Comparison of ENCODE assay signal across 17 cellular contexts in the genomic region with DNA sequence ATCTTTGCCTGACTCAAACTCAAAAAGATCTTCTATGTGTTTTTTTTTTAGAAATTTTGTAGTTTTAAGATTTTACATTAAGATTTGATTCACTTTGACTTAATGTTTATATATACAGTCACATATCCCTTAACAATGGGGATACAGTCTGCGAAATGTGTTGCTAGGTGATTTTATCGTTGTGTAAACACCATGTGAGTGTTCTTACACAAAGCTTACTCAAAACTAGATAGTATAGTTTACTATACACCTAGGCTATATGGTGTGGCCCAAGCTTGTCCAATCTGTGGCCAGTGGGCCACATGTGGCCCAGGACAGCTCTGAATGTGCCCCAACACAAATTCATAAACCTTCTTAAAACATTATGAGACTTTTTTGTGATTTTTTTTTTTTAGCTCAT.
DNase-seq lines count a peak whose midpoint lies in the region; ATAC-seq, FAIRE-seq and TF ChIP-seq lines count a peak whose summit lies in the region.
"Had no signal": no experiment of that assay in that cellular context is flagged by ENCODE, and none has a peak within 500 bp of the region (broad histone marks: within the 10 kb centered on the region; RNA-seq: fewer than 3 reads in every experiment).

No MANE protein-coding gene starts in this region.

- H3K9me3 ChIP-seq in breast epithelium (no peaks in the 10 kb centered on the region), PC-3 (ENCODE audit: low read length) (no peaks in the 10 kb centered on the region), endothelial cell of umbilical vein (replicated peaks; ENCODE audit: control insufficient read depth, insufficient read depth, low read length) (no peaks in the 10 kb centered on the region)
- H3K9me3 ChIP-seq: SJCRH30 had no signal

- H3K36me3 ChIP-seq in breast epithelium = no peaks in the 10 kb centered on the region
- no peaks in the 10 kb centered on the region for H3K36me3 ChIP-seq in PC-3 (ENCODE audit: low read depth, low read length)
- H3K36me3 ChIP-seq in endothelial cell of umbilical vein (ENCODE audit: control insufficient read depth in 2 of 2, extremely low read depth in 1 of 2, insufficient read depth in 2 of 2, low read length in 2 of 2) = no peaks in the 10 kb centered on the region
- H3K36me3 ChIP-seq: SJCRH30 had no signal

- H3K4me1 ChIP-seq in breast epithelium = no peaks in the 10 kb centered on the region
- H3K4me1 ChIP-seq in PC-3 (ENCODE audit: insufficient read depth, low read length) = peaks cover 5% of the 10 kb centered on the region; the same call in 1 of the 2 replicates
- H3K4me1 ChIP-seq in endothelial cell of umbilical vein (ENCODE audit: control insufficient read depth, extremely low read depth, insufficient read depth, low read length) = no peaks in the 10 kb centered on the region
- H3K4me1 ChIP-seq: BLaER1 treated with 17β-estradiol and CSF1 and Interleukin-3, amounts not matched to agents 10 nM and 100 nM; SJCRH30 had no signal

- H4K20me1 ChIP-seq in PC-3 (ENCODE audit: low read length) (no peaks in the 10 kb centered on the region), endothelial cell of umbilical vein (replicated peaks; ENCODE audit: control insufficient read depth, extremely low read depth, insufficient read depth, low read length) (no peaks in the 10 kb centered on the region)
- H4K20me1 ChIP-seq: BLaER1 treated with 17β-estradiol and CSF1 and Interleukin-3, amounts not matched to agents 10 nM and 100 nM had no signal

- H3K4me3 ChIP-seq in breast epithelium = no peak overlapping the region
- no peak overlapping the region for H3K4me3 ChIP-seq in PC-3 (ENCODE audit: low read length)
- H3K4me3 ChIP-seq in endothelial cell of umbilical vein (replicated peaks in 1 of 3; ENCODE audit: insufficient read depth in 1 of 3, low read depth in 1 of 3, low read length in 3 of 3) = no peak overlapping the region
- H3K4me3 ChIP-seq: BLaER1 treated with 17β-estradiol and CSF1 and Interleukin-3, amounts not matched to agents 10 nM and 100 nM; SJCRH30 had no signal

- no peaks in the 10 kb centered on the region for H3K9me1 ChIP-seq in endothelial cell of umbilical vein (replicated peaks; ENCODE audit: control insufficient read depth, extremely low read depth, insufficient read depth, low read length)

- no peaks in the 10 kb centered on the region for H3K27me3 ChIP-seq in breast epithelium
- H3K27me3 ChIP-seq in PC-3 (ENCODE audit: low read length) = no peaks in the 10 kb centered on the region
- H3K27me3 ChIP-seq in endothelial cell of umbilical vein (ENCODE audit: control insufficient read depth in 2 of 2, insufficient read depth in 2 of 2, low read length in 2 of 2) = no peaks in the 10 kb centered on the region
- H3K27me3 ChIP-seq: BLaER1 treated with 17β-estradiol and CSF1 and Interleukin-3, amounts not matched to agents 10 nM and 100 nM; SJCRH30 had no signal

- H3F3A ChIP-seq in PC-3 (ENCODE audit: low read length, unreplicated experiment) = no peaks in the 10 kb centered on the region

- intact Hi-C loops in breast epithelium (cut with DNase I; ENCODE audit: low total_unique reads) (no loop called here), PC-3 (cut with micrococcal nuclease) (no loop called here), endothelial cell of umbilical vein (cut with micrococcal nuclease) (no loop called here), left cardiac atrium (cut with DNase I) (no loop called here)

- FAIRE-seq in endothelial cell of umbilical vein (lab: Jason Lieb, UNC) = peak; percentile 38
- FAIRE-seq: RCC 7860 had no signal

- dilution Hi-C loops in endothelial cell of umbilical vein (cut with MboI; ENCODE audit: extremely low pct_ligation_motif_present, low sequenced_read_pairs) = no loop called here

- CTCF ChIA-PET in PC-3 (lab: Charles Lee) (no interaction called here), endothelial cell of umbilical vein (lab: Charles Lee) (interaction anchor here (0.6 kb wide), 1 partner anchor 42 kb away, joined by 3 read pairs; no protein-coding TSS in a partner anchor)

- ATAC-seq in PC-3 = peak; percentile 96
- ATAC-seq in left cardiac atrium = no peak
- no peak for ATAC-seq in GM18520 (IDR thresholded peaks at IDR 0.05; ENCODE audit: unreplicated experiment)
- ATAC-seq: HCT116 had no signal

- no peak overlapping the region for H2AFZ ChIP-seq in PC-3 (ENCODE audit: low read length)
- no peak overlapping the region for H2AFZ ChIP-seq in endothelial cell of umbilical vein (ENCODE audit: low read depth, low read length)

- TF ChIP-seq CTCF in breast epithelium (IDR thresholded peaks at IDR 0.05) (no peak), PC-3 (conservative IDR thresholded peaks at IDR 0.05; ENCODE audit: low read depth, low read length) (no peak), endothelial cell of umbilical vein (IDR thresholded peaks at IDR 0.05; ENCODE audit: extremely low read depth in 1 of 2, insufficient read depth in 1 of 2, low read depth in 1 of 2, low read length in 2 of 2) (no peak)

- in situ Hi-C loops in T47D (cut with HindIII; ENCODE audit: low pct_unique_long_range_greater_than_20kb, low sequenced_read_pairs) = no loop called here

- H3K4me2 ChIP-seq in PC-3 (ENCODE audit: low read length) (no peak overlapping the region), endothelial cell of umbilical vein (ENCODE audit: insufficient read depth, low read length) (no peak overlapping the region)
- H3K4me2 ChIP-seq: BLaER1 treated with 17β-estradiol and CSF1 and Interleukin-3, amounts not matched to agents 10 nM and 100 nM had no signal

- DNase-seq in T47D (ENCODE audit: low read depth in 1 of 2, low spot score in 1 of 2) (peak; percentile 2 to 76), breast epithelium (ENCODE audit: low spot score in 2 of 2) (no peak), PC-3 (peak; percentile 52), endothelial cell of umbilical vein (ENCODE audit: low read depth, low spot score) (peak; percentile 32), left cardiac atrium (no peak), NCI-H1694 (lab: John Stamatoyannopoulos, UW) (no peak), A172 (ENCODE audit: low spot score) (no peak)
- DNase-seq: 8988T, DMS153, NCI-H1436 treated with DMSO at 0.1 percent for 48 hours, NCI-H446, SJCRH30, SW 1271 had no signal

- H3K9ac ChIP-seq in PC-3 (ENCODE audit: low read length) (no peak overlapping the region), endothelial cell of umbilical vein (replicated peaks; ENCODE audit: extremely low read depth, insufficient read depth, low read length) (no peak overlapping the region)
- H3K9ac ChIP-seq: BLaER1 treated with 17β-estradiol and CSF1 and Interleukin-3, amounts not matched to agents 10 nM and 100 nM had no signal

- H3K27ac ChIP-seq in breast epithelium = no peak overlapping the region
- H3K27ac ChIP-seq in PC-3 (ENCODE audit: low read length) = peak overlapping the region; percentile 47
- H3K27ac ChIP-seq in endothelial cell of umbilical vein (ENCODE audit: insufficient read depth, low read depth, low read length) = no peak overlapping the region
- H3K27ac ChIP-seq: BLaER1 treated with 17β-estradiol and CSF1 and Interleukin-3, amounts not matched to agents 10 nM and 100 nM; SJCRH30 had no signal

- BruUV-seq in PC-3 (replicated peaks; lab: Mats Ljungman, UMichigan) = no TSS peak
- no TSS peak for BruUV-seq in endothelial cell of umbilical vein (replicated peaks; lab: Mats Ljungman, UMichigan)

- H3K79me2 ChIP-seq in PC-3 (ENCODE audit: low read length) (no peaks in the 10 kb centered on the region), endothelial cell of umbilical vein (ENCODE audit: control insufficient read depth, insufficient read depth, low read length) (no peaks in the 10 kb centered on the region)

- TF ChIP-seq POLR2A in breast epithelium (IDR thresholded peaks at IDR 0.05) (no peak), endothelial cell of umbilical vein (IDR thresholded peaks at IDR 0.05; ENCODE audit: low read depth, low read length) (no peak)

- no peaks in the 10 kb centered on the region for H3K9me2 ChIP-seq in PC-3 (replicated peaks; ENCODE audit: low read length)

- POLR2A ChIA-PET in PC-3 (lab: Charles Lee; ENCODE audit: unreplicated experiment) (interaction anchor here (0.7 kb wide), 1 partner anchor 822 kb away, joined by 8 read pairs; no protein-coding TSS in a partner anchor), endothelial cell of umbilical vein (lab: Charles Lee) (interaction anchor here (0.7 kb wide), 1 partner anchor 19 kb away, joined by 3 read pairs; no protein-coding TSS in a partner anchor)

TF ChIP-seq in endothelial cell of umbilical vein, 7 proteins besides CTCF, POLR2A, EP300 and RAD21:
- TF ChIP-seq MYC (IDR thresholded peaks at IDR 0.05; ENCODE audit: low read depth, low read length) = no peak
- TF ChIP-seq MAX (IDR thresholded peaks at IDR 0.05; ENCODE audit: insufficient read depth, insufficient read length) = no peak
- no peak for TF ChIP-seq JUN (IDR thresholded peaks at IDR 0.05; ENCODE audit: borderline replicate concordance, insufficient read depth, insufficient read length, low read depth)
- TF ChIP-seq POLR2AphosphoS5 (IDR thresholded peaks at IDR 0.05; ENCODE audit: insufficient read depth, low read depth, low read length) = no peak
- TF ChIP-seq GATA2 (IDR thresholded peaks at IDR 0.05; ENCODE audit: insufficient read depth, insufficient read length, low read depth, low read length) = no peak
- TF ChIP-seq EZH2 (IDR thresholded peaks at IDR 0.05; ENCODE audit: borderline replicate concordance, low read depth, low read length, severe bottlenecking) = no peak
- TF ChIP-seq FOS (IDR thresholded peaks at IDR 0.05; ENCODE audit: borderline replicate concordance, insufficient read depth, low read length) = no peak

Comparison
In these comparisons a context has a peak if more than half of its experiments do, and no peak if none do; other contexts are left out.
1. DNase-seq: peak in T47D (2 of 2), PC-3 (single experiment) and endothelial cell of umbilical vein (single experiment); none in breast epithelium (0 of 2), left cardiac atrium (single experiment), NCI-H1694 (single experiment) and A172 (single experiment).